11 cellular contexts compared by ENCODE assay signal in the genomic region with DNA sequence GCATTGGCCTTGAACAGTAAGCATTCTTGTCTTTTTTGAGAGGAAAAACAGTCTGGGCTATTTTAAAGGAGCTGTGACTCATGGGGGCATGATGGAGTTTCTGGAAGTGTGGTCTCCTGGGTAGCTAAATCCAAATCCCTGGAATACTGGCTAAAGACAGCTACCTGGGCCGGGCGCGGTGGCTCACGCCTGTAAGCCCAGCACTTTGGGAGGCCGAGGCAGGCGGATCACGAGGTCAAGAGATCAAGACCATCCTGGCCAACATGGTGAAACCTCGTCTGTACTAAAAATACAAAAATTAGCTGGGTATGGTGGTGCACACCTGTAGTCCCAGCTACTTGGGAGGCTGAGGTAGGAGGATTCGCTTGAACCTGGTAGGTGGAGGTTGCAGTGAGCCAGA. TPM values are rescaled to one million over a fixed set of nuclear protein-coding genes. Genes with fewer than 3 reads are reported as not detected.
DNase-seq lines count a peak whose midpoint lies in the region; ATAC-seq, FAIRE-seq and TF ChIP-seq lines count a peak whose summit lies in the region.
"Not testable (repeated sequence)": the region's sequence is repeated elsewhere in the genome, so short reads cannot be mapped to it uniquely, and the experiment has no call there.
"Had no signal": no experiment of that assay in that cellular context is flagged by ENCODE, and none has a peak within 500 bp of the region (broad histone marks: within the 10 kb centered on the region; RNA-seq: fewer than 3 reads in every experiment).

No MANE protein-coding gene starts in this region.

- H3K36me3 Mint-ChIP-seq in activated CD4-positive, alpha-beta T cell treated with anti-CD3 and anti-CD28 coated beads for 36 hours (ENCODE audit: low read depth), result peaks cover 92% of the 10 kb centered on the region
- H3K36me3 Mint-ChIP-seq in activated naive CD4-positive, alpha-beta T cell treated with anti-CD3 and anti-CD28 coated beads for 36 hours (ENCODE audit: low read depth), result peaks cover 92% of the 10 kb centered on the region
- H3K36me3 Mint-ChIP-seq in memory B cell, result peaks cover 76% of the 10 kb centered on the region

- not testable (repeated sequence) for BruUV-seq in GM12878 (replicated peaks; lab: Mats Ljungman, UMichigan)

- peak overlapping the region in 5 of 11 experiments; percentile 5 to 45 (median 23); a peak in 4 of 22 replicates for H3K9ac ChIP-seq in BLaER1 treated with 17β-estradiol and CSF1 and Interleukin-3, amounts not matched to agents 10 nM and 100 nM
- not testable (repeated sequence) for H3K9ac ChIP-seq in OCI-LY3 (ENCODE audit: low read length); GM12878 (ENCODE audit: control insufficient read depth, insufficient read depth, low read length)

- not testable (repeated sequence) for H3K9me3 Mint-ChIP-seq in activated CD4-positive, alpha-beta T cell treated with anti-CD3 and anti-CD28 coated beads for 36 hours (ENCODE audit: low read depth); activated naive CD4-positive, alpha-beta T cell treated with anti-CD3 and anti-CD28 coated beads for 36 hours; memory B cell

- H3K79me2 ChIP-seq in OCI-LY3 (ENCODE audit: low read length) (peaks cover 96% of the 10 kb centered on the region), GM12878 (ENCODE audit: control insufficient read depth, insufficient read depth, low read length) (peaks cover 95% of the 10 kb centered on the region)

- POLR2A ChIA-PET in activated CD4-positive, alpha-beta T cell treated with anti-CD3 and anti-CD28 coated beads for 36 hours (lab: Charles Lee), result interaction anchor here (0.7 to 1.4 kb wide), 2 partner anchors 31 to 81 kb away, joined by 4 to 7 read pairs; no protein-coding TSS in a partner anchor
- POLR2A ChIA-PET in GM12878 (lab: Charles Lee), result interaction anchor here (0.7 to 3.3 kb wide), 4 partner anchors 8 to 39 kb away, joined by 3 to 19 read pairs (median 4); a partner anchor contains a TSS

- H3K4me2 ChIP-seq in BLaER1 treated with 17β-estradiol and CSF1 and Interleukin-3, amounts not matched to agents 10 nM and 100 nM, result peak overlapping the region in 9 of 11 experiments; percentile 88 to 99 (median 95); a peak in 18 of 22 replicates
- H3K4me2 ChIP-seq in OCI-LY3 (ENCODE audit: low read length), result peak overlapping the region; percentile 95
- H3K4me2 ChIP-seq in GM12878 (ENCODE audit: control insufficient read depth, insufficient read depth), result peak overlapping the region; percentile 98

- H3K4me3 Mint-ChIP-seq in activated CD4-positive, alpha-beta T cell treated with anti-CD3 and anti-CD28 coated beads for 36 hours; activated naive CD4-positive, alpha-beta T cell treated with anti-CD3 and anti-CD28 coated beads for 36 hours: not testable (repeated sequence)
- H3K4me3 Mint-ChIP-seq in memory B cell, result peak overlapping the region; percentile 95

- H3K27me3 Mint-ChIP-seq in activated CD4-positive, alpha-beta T cell treated with anti-CD3 and anti-CD28 coated beads for 36 hours; activated naive CD4-positive, alpha-beta T cell treated with anti-CD3 and anti-CD28 coated beads for 36 hours (ENCODE audit: low read depth); memory B cell: not testable (repeated sequence)

- H2AFZ ChIP-seq in OCI-LY3 (ENCODE audit: low read depth, low read length); GM12878 (ENCODE audit: control insufficient read depth, low read depth, low read length): not testable (repeated sequence)

- H3K4me3 ChIP-seq in BLaER1 treated with 17β-estradiol and CSF1 and Interleukin-3, amounts not matched to agents 10 nM and 100 nM, result peak overlapping the region in 5 of 10 experiments; percentile 17 to 88 (median 77); a peak in 10 of 20 replicates
- H3K4me3 ChIP-seq in H7 (ENCODE audit: insufficient read depth, low read depth, low read length), result not testable (repeated sequence)
- H3K4me3 ChIP-seq in OCI-LY3 (ENCODE audit: low read length) (peak overlapping the region; percentile 33), GM12878 (peak overlapping the region; percentile 69), spleen (peak overlapping the region in 3 of 8 donors; percentile 5 to 95 (median 14))

- H3K4me1 Mint-ChIP-seq in activated CD4-positive, alpha-beta T cell treated with anti-CD3 and anti-CD28 coated beads for 36 hours, result peaks cover 60% of the 10 kb centered on the region
- H3K4me1 Mint-ChIP-seq in activated naive CD4-positive, alpha-beta T cell treated with anti-CD3 and anti-CD28 coated beads for 36 hours (ENCODE audit: low read depth), result peaks cover 73% of the 10 kb centered on the region
- H3K4me1 Mint-ChIP-seq in memory B cell, result peaks cover 60% of the 10 kb centered on the region

- CTCF ChIA-PET in activated CD4-positive, alpha-beta T cell treated with anti-CD3 and anti-CD28 coated beads for 36 hours (lab: Charles Lee), result interaction anchor here (0.6 to 9.5 kb wide), 6 partner anchors 8 to 86 kb away, joined by 3 to 73 read pairs (median 4); a partner anchor contains a TSS
- CTCF ChIA-PET in activated naive CD4-positive, alpha-beta T cell treated with anti-CD3 and anti-CD28 coated beads for 36 hours (lab: Charles Lee), result interaction anchor here (1.2 to 2.2 kb wide), 4 partner anchors 9 to 88 kb away, joined by 4 to 5 read pairs (median 4); no protein-coding TSS in a partner anchor
- CTCF ChIA-PET in GM12878 (lab: Yijun Ruan, JAX), result interaction anchor here (0.8 to 3.9 kb wide), 12 partner anchors 10 to 109 kb away, joined by 3 to 17 read pairs (median 4); no protein-coding TSS in a partner anchor

- in situ Hi-C loops in GM12878 (cut with MboI), result loop anchor here (10.0 kb wide), 1 partner anchor 108 kb away; no protein-coding TSS in a partner anchor

- peaks cover 0 to 30% (median 19%) of the 10 kb centered on the region in 11 experiments; a peak in 17 of 22 replicates for H3K9me3 ChIP-seq in BLaER1 treated with 17β-estradiol and CSF1 and Interleukin-3, amounts not matched to agents 10 nM and 100 nM (replicated peaks in 1 of 11)
- H3K9me3 ChIP-seq in OCI-LY3 (ENCODE audit: insufficient read depth, low read length); GM12878 (replicated peaks; ENCODE audit: control insufficient read depth, insufficient read depth, low read length); spleen: not testable (repeated sequence)

- peaks cover 23 to 100% (median 99%) of the 10 kb centered on the region in 11 experiments; a peak in 21 of 22 replicates for H3K36me3 ChIP-seq in BLaER1 treated with 17β-estradiol and CSF1 and Interleukin-3, amounts not matched to agents 10 nM and 100 nM
- not testable (repeated sequence) for H3K36me3 ChIP-seq in H7 (replicated peaks; ENCODE audit: control insufficient read depth, insufficient read depth, low read length)
- H3K36me3 ChIP-seq in OCI-LY3 (replicated peaks; ENCODE audit: low read depth, low read length), result peaks cover 87% of the 10 kb centered on the region
- peaks cover 36 to 58% of the 10 kb centered on the region in 2 experiments for H3K36me3 ChIP-seq in GM12878 (ENCODE audit: control insufficient read depth in 2 of 2, insufficient read depth in 2 of 2, low read length in 1 of 2)
- H3K36me3 ChIP-seq in spleen, result peaks cover 0 to 91% (median 50%) of the 10 kb centered on the region in 6 donors

- peak overlapping the region in 8 of 11 experiments; percentile 83 to 100 (median 96); a peak in 11 of 22 replicates for H3K27ac ChIP-seq in BLaER1 treated with 17β-estradiol and CSF1 and Interleukin-3, amounts not matched to agents 10 nM and 100 nM
- H3K27ac ChIP-seq in OCI-LY3 (ENCODE audit: low read length) (peak overlapping the region; percentile 20; the same call in 1 of the 2 replicates), GM12878 (ENCODE audit: control insufficient read depth, insufficient read depth) (peak overlapping the region; percentile 35; the same call in 1 of the 2 replicates), spleen (peak overlapping the region; percentile 35 to 93 (median 84))

- 92% methylated on average over 9 of the region's 9 CpGs for WGBS in GM12878 (ENCODE audit: insufficient coverage, insufficient replicate concordance, low lambda C conversion rate, missing lambda C conversion rate)
- WGBS in spleen, 5 donors, result 82 to 93% (median 91%) methylated on average over 9 of the region's 9 CpGs

- H3K27me3 ChIP-seq in BLaER1 treated with 17β-estradiol and CSF1 and Interleukin-3, amounts not matched to agents 10 nM and 100 nM; H7 (ENCODE audit: control insufficient read depth, insufficient read depth, low read length); OCI-LY3 (ENCODE audit: low read depth, low read length); GM12878 (replicated peaks in 1 of 2; ENCODE audit: control insufficient read depth in 2 of 2, insufficient read depth in 2 of 2, low read length in 1 of 2); spleen (replicated peaks in 1 of 7): not testable (repeated sequence)

- TF ChIP-seq RAD21 in GM12878 (IDR thresholded peaks at IDR 0.05; ENCODE audit: insufficient read depth, low read depth, low read length), result not testable (repeated sequence)

- ATAC-seq in activated CD4-positive, alpha-beta T cell treated with anti-CD3 and anti-CD28 coated beads for 36 hours; GM12878; memory B cell (ENCODE audit: low read depth): not testable (repeated sequence)

- TF ChIP-seq CTCF in OCI-LY3 (IDR thresholded peaks at IDR 0.05; ENCODE audit: low read depth, low read length); GM12878 (IDR thresholded peaks at IDR 0.05 in 2 of 3, conservative IDR thresholded peaks at IDR 0.05 in 1 of 3; ENCODE audit: control insufficient read depth in 2 of 3, extremely low read depth in 1 of 3, insufficient read depth in 1 of 3, low read depth in 3 of 3, low read length in 3 of 3); spleen (IDR thresholded peaks at IDR 0.05 in 8 of 11, conservative IDR thresholded peaks at IDR 0.05 in 3 of 11): not testable (repeated sequence)

- peak overlapping the region; percentile 19 for H3K27ac Mint-ChIP-seq in activated CD4-positive, alpha-beta T cell treated with anti-CD3 and anti-CD28 coated beads for 36 hours
- peak overlapping the region; percentile 18 for H3K27ac Mint-ChIP-seq in activated naive CD4-positive, alpha-beta T cell treated with anti-CD3 and anti-CD28 coated beads for 36 hours
- peak overlapping the region; percentile 98 for H3K27ac Mint-ChIP-seq in memory B cell

- TF ChIP-seq POLR2A in GM12878 (IDR thresholded peaks at IDR 0.05; ENCODE audit: low read depth, low read length); spleen (IDR thresholded peaks at IDR 0.05): not testable (repeated sequence)

- peaks cover 0 to 99% (median 47%) of the 10 kb centered on the region in 11 experiments; a peak in 13 of 22 replicates for H4K20me1 ChIP-seq in BLaER1 treated with 17β-estradiol and CSF1 and Interleukin-3, amounts not matched to agents 10 nM and 100 nM
- H4K20me1 ChIP-seq in OCI-LY3 (ENCODE audit: insufficient read depth, low read length), result peaks cover 94% of the 10 kb centered on the region
- not testable (repeated sequence) for H4K20me1 ChIP-seq in GM12878 (ENCODE audit: control insufficient read depth, insufficient read depth)

- DNase-seq in H7, result peak; percentile 11
- not testable (repeated sequence) for DNase-seq in activated CD4-positive, alpha-beta T cell treated with anti-CD3 and anti-CD28 coated beads for 36 hours; activated naive CD4-positive, alpha-beta T cell treated with anti-CD3 and anti-CD28 coated beads for 36 hours; GM12878 (ENCODE audit: low read depth, low spot score); memory B cell (ENCODE audit: low spot score in 2 of 2)
- peak; percentile 44 for DNase-seq in spleen

- FAIRE-seq in GM12878 (lab: Jason Lieb, UNC), result not testable (repeated sequence)

- H3K4me1 ChIP-seq in BLaER1 treated with 17β-estradiol and CSF1 and Interleukin-3, amounts not matched to agents 10 nM and 100 nM, result peaks cover 83 to 100% (median 100%) of the 10 kb centered on the region in 10 experiments
- peaks cover 98% of the 10 kb centered on the region for H3K4me1 ChIP-seq in OCI-LY3 (ENCODE audit: low read length)
- peaks cover 73% of the 10 kb centered on the region for H3K4me1 ChIP-seq in GM12878 (ENCODE audit: control insufficient read depth, insufficient read depth, low read length)
- H3K4me1 ChIP-seq in spleen, result peaks cover 50 to 100% (median 98%) of the 10 kb centered on the region in 6 donors

- not testable (repeated sequence) for TF ChIP-seq EP300 in GM12878 (IDR thresholded peaks at IDR 0.05; ENCODE audit: borderline replicate concordance in 1 of 2, control insufficient read depth in 1 of 2, low read depth in 2 of 2, low read length in 2 of 2)

- SMC1A ChIA-PET in GM12878 (lab: Charles Lee; ENCODE audit: uncharacterized antibody, unreplicated experiment), result interaction anchor here (0.8 to 14.8 kb wide), 13 partner anchors 8 to 88 kb away, joined by 3 to 289 read pairs (median 4); a partner anchor contains a TSS

- intact Hi-C loops in activated CD4-positive, alpha-beta T cell treated with anti-CD3 and anti-CD28 coated beads for 36 hours (cut with DNase I, micrococcal nuclease); activated naive CD4-positive, alpha-beta T cell treated with anti-CD3 and anti-CD28 coated beads for 36 hours (cut with micrococcal nuclease); GM12878 (cut with micrococcal nuclease; ENCODE audit: unreplicated experiment); spleen (cut with DNase I; ENCODE audit: low total_unique reads): not testable (repeated sequence)

- RAD21 ChIA-PET in GM12878 (lab: Charles Lee; ENCODE audit: unreplicated experiment), result interaction anchor here (0.7 to 4.4 kb wide), 6 partner anchors 8 to 86 kb away, joined by 3 to 34 read pairs (median 4); a partner anchor contains a TSS

RNA-seq across cellular contexts. Expression of a gene that starts 8.3 kb away (rescaled TPM):
- total RNA-seq in H7 (2014; rRNA removed; shearing (Covaris generic)), result 0.21 and 2.7 TPM in 2 replicates
- 100 to 1,000 TPM; 227 to 250 TPM for total RNA-seq in activated CD4-positive, alpha-beta T cell treated with anti-CD3 and anti-CD28 coated beads for 36 hours
- 100 to 1,000 TPM; 323 to 328 TPM for total RNA-seq in activated naive CD4-positive, alpha-beta T cell treated with anti-CD3 and anti-CD28 coated beads for 36 hours
- 220 and 236 TPM in 2 replicates for total RNA-seq in GM12878 (2013; cell fraction: nucleolus; rRNA removed)
- total RNA-seq in GM12878 (2014; rRNA removed) (229 and 237 TPM in 2 replicates), GM12878 (2014; rRNA removed; fragmentation: Illumina TruSeq; extraction: Trizol) (164 and 167 TPM in 2 replicates), GM12878 (2021) (181 and 191 TPM in 2 replicates), spleen (100 to 1,000 TPM; 228 to 329 (median 278) TPM)
- polyA plus RNA-seq in GM12878 (2011; ENCODE audit: low read depth), result 62.7 TPM
- polyA plus RNA-seq in GM12878 (2011; rRNA removed) (220 and 328 TPM in 2 replicates), GM12878 (2014; fragmentation: Illumina TruSeq; extraction: Trizol) (181 and 269 TPM in 2 replicates), GM12878 (2014; fragmentation: Nextera tagmentation; extraction: Ambion mirVana) (10 to 100 TPM; 17.1 to 34.5 TPM), GM12878 (2014; rRNA removed) (179 and 194 TPM in 2 replicates), GM12878 (2016; fragmentation: Nextera tagmentation; extraction: Ambion mirVana) (100 to 1,000 TPM; 104 to 121 TPM), spleen (100 to 1,000 TPM; 103 to 183 (median 115) TPM)
- 175 and 263 TPM in 2 replicates for polyA plus RNA-seq in GM12878 (2011; cell fraction: cytosol; rRNA removed)
- 312 and 314 TPM in 2 replicates for polyA plus RNA-seq in GM12878 (2011; cell fraction: nucleus; rRNA removed)
- polyA plus RNA-seq in GM12878 (2012), result 116 and 131 TPM in 2 replicates
- polyA minus RNA-seq in GM12878 (2011; rRNA and poly(A)+ RNA removed), result 201 and 208 TPM in 2 replicates
- 109 and 123 TPM in 2 replicates for polyA minus RNA-seq in GM12878 (2011; cell fraction: cytosol; rRNA and poly(A)+ RNA removed)
- 155 and 194 TPM in 2 replicates for polyA minus RNA-seq in GM12878 (2011; cell fraction: nucleus; rRNA and poly(A)+ RNA removed)
- total RNA-seq: Daoy, IMR-90 had no signal
- polyA plus RNA-seq: AG04450, IMR-90 had no signal

Comparison
In these comparisons a context has a peak if more than half of its experiments do, and no peak if none do; other contexts are left out.
1. H3K27ac ChIP-seq: peak in every context shown above with its lines; median percentile 96 in BLaER1 treated with 17β-estradiol and CSF1 and Interleukin-3, amounts not matched to agents 10 nM and 100 nM; 84 in spleen; 35 in GM12878; 20 in OCI-LY3.
2. H3K27ac Mint-ChIP-seq: peak in every context shown above with its lines; median percentile 98 in memory B cell; 19 in activated CD4-positive, alpha-beta T cell treated with anti-CD3 and anti-CD28 coated beads for 36 hours; 18 in activated naive CD4-positive, alpha-beta T cell treated with anti-CD3 and anti-CD28 coated beads for 36 hours.
3. RNA of a gene that starts 8.3 kb away (total RNA-seq): 323 to 328 TPM in activated naive CD4-positive, alpha-beta T cell treated with anti-CD3 and anti-CD28 coated beads for 36 hours, 228 to 329 TPM in spleen, 227 to 250 TPM in activated CD4-positive, alpha-beta T cell treated with anti-CD3 and anti-CD28 coated beads for 36 hours and 164 to 237 TPM in GM12878; 0.21 to 2.7 TPM in H7; every median in the first group is over 10 times any median in the second.
4. Peak in every context shown above with its lines, with median percentiles within 50 percentile points of each other: H3K4me2 ChIP-seq.